In the genomic region with DNA sequence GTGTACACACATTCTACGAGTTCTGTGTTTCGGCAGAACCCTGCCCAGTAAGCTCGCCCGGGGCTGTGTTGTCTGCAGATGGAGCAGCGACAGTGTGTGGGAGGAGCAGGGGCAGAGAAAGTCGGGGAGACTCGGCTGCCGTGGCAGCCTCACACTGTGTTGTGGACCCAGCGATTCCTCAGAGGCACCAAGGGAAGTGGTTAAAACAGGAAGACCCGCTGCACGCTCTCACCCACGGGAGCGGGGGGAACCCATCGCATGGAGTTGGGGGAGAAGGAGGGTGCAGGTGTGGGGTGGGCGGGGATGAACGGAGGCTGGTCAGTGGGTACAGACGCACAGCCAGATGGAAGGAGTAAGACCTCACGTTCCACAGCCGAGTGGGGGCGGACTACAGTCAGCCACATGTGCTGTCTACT, we compare ENCODE assay signal across 9 cellular contexts.
A peak's percentile ranks its signal among the peaks of the same experiment; 100 is the strongest.
DNase-seq lines count a peak whose midpoint lies in the region; ATAC-seq and TF ChIP-seq lines count a peak whose summit lies in the region.
"Had no signal": no experiment of that assay in that cellular context is flagged by ENCODE, and none has a peak within 500 bp of the region (broad histone marks: within the 10 kb centered on the region; RNA-seq: fewer than 3 reads in every experiment).

No MANE protein-coding gene starts in this region.

- H3K27me3 ChIP-seq in spleen (replicated peaks in 1 of 7) (no peaks in the 10 kb centered on the region), ovary (no peaks in the 10 kb centered on the region)

- peak overlapping the region in 5 of 8 donors; percentile 9 to 58 (median 26) for H3K4me3 ChIP-seq in spleen
- no peak overlapping the region for H3K4me3 ChIP-seq in ovary

- DNase-seq in Kasumi-1 (lab: John Stamatoyannopoulos, UW) (peak; percentile 3 to 34), spleen (peak; percentile 84), OCI-M1 (lab: John Stamatoyannopoulos, UW) (no peak), DMS79 (lab: John Stamatoyannopoulos, UW) (no peak), ovary (no peak), NCI-H446 (lab: John Stamatoyannopoulos, UW) (no peak)
- peak; percentile 55 for DNase-seq in activated effector memory CD4-positive, alpha-beta T cell treated with Interleukin-2 at 50 U/mL for 16 hours
- DNase-seq: NCI-H1092 had no signal

- intact Hi-C loops in spleen (cut with DNase I; ENCODE audit: low total_unique reads) = no loop called here
- intact Hi-C loops in ovary (cut with DNase I) = no loop called here

- H3K36me3 ChIP-seq in spleen (peaks cover 0 to 35% (median 2%) of the 10 kb centered on the region in 6 donors), ovary (no peaks in the 10 kb centered on the region)

- WGBS in spleen, 5 donors = 13 to 26% (median 17%) methylated on average over 18 to 20 of the region's 20 CpGs
- 48 to 66% (median 54%) methylated on average over 18 to 20 of the region's 20 CpGs for WGBS in ovary, 3 donors

- TF ChIP-seq CTCF in spleen (IDR thresholded peaks at IDR 0.05 in 8 of 11, conservative IDR thresholded peaks at IDR 0.05 in 3 of 11) (no peak), ovary (IDR thresholded peaks at IDR 0.05) (no peak)

- no peak for TF ChIP-seq EP300 in ovary (IDR thresholded peaks at IDR 0.05)

- TF ChIP-seq POLR2A in spleen (IDR thresholded peaks at IDR 0.05) (no peak), ovary (IDR thresholded peaks at IDR 0.05) (no peak)

- peaks cover 11 to 99% (median 56%) of the 10 kb centered on the region in 6 donors for H3K4me1 ChIP-seq in spleen
- H3K4me1 ChIP-seq in ovary (ENCODE audit: insufficient read depth) = no peaks in the 10 kb centered on the region

- H3K9me3 ChIP-seq in spleen (no peaks in the 10 kb centered on the region), ovary (no peaks in the 10 kb centered on the region)

- H3K27ac ChIP-seq in spleen = peak overlapping the region in 3 of 8 donors; percentile 29 to 53 (median 49)
- H3K27ac ChIP-seq in ovary = no peak overlapping the region

- ATAC-seq in GM18868 (IDR thresholded peaks at IDR 0.05; ENCODE audit: unreplicated experiment) = peak; percentile 65

Comparison
In these comparisons a context has a peak if more than half of its experiments do, and no peak if none do; other contexts are left out.
1. DNase-seq: peak in Kasumi-1 (2 of 2), activated effector memory CD4-positive, alpha-beta T cell treated with Interleukin-2 at 50 U/mL for 16 hours (single experiment) and spleen (single experiment); none in OCI-M1 (single experiment), DMS79 (single experiment), ovary (0 of 5) and NCI-H446 (0 of 2).